ENCODE assay signal across 9 cellular contexts in genomic region chr5:112146323-112146848, GRCh38.
A peak's percentile ranks its signal among the peaks of the same experiment; 100 is the strongest.
DNase-seq lines count a peak whose midpoint lies in the region; ATAC-seq and TF ChIP-seq lines count a peak whose summit lies in the region.
"Had no signal": no experiment of that assay in that cellular context is flagged by ENCODE, and none has a peak within 500 bp of the region (broad histone marks: within the 10 kb centered on the region; RNA-seq: fewer than 3 reads in every experiment).

No MANE protein-coding gene starts in this region.

- H3K4me3 ChIP-seq in thoracic aorta = peak overlapping the region; percentile 44
- H3K4me3 ChIP-seq: PC-9 had no signal

- no peaks in the 10 kb centered on the region for H3K36me3 Mint-ChIP-seq in activated naive CD8-positive, alpha-beta T cell treated with anti-CD3 and anti-CD28 coated beads for 36 hours

- H3K9me3 Mint-ChIP-seq in activated naive CD8-positive, alpha-beta T cell treated with anti-CD3 and anti-CD28 coated beads for 36 hours = no peaks in the 10 kb centered on the region

- no peaks in the 10 kb centered on the region for H3K27me3 ChIP-seq in thoracic aorta (replicated peaks; ENCODE audit: insufficient read depth)

- no peaks in the 10 kb centered on the region for H3K9me3 ChIP-seq in thoracic aorta

- TF ChIP-seq CTCF in thoracic aorta (IDR thresholded peaks at IDR 0.05) = no peak

- H3K4me1 ChIP-seq in thoracic aorta (ENCODE audit: control insufficient read depth in 1 of 2, low read depth in 2 of 2) = peaks cover 3 to 23% of the 10 kb centered on the region in 2 donors

- no peak overlapping the region for H3K27ac Mint-ChIP-seq in activated naive CD8-positive, alpha-beta T cell treated with anti-CD3 and anti-CD28 coated beads for 36 hours

- peak; percentile 51 for ATAC-seq in HG03097 (IDR thresholded peaks at IDR 0.05; ENCODE audit: low FRiP score, unreplicated experiment)
- ATAC-seq in thoracic aorta (ENCODE audit: insufficient number of reproducible peaks, low FRiP score, low read depth) = peak; percentile 87

- H3K27me3 Mint-ChIP-seq in activated naive CD8-positive, alpha-beta T cell treated with anti-CD3 and anti-CD28 coated beads for 36 hours = peaks cover 4% of the 10 kb centered on the region

- DNase-seq in NCI-H1694 (lab: John Stamatoyannopoulos, UW) (peak; percentile 26), NCI-H1694 treated with DMSO at 0.1 percent for 48 hours (lab: John Stamatoyannopoulos, UW) (no peak), cerebellar cortex (ENCODE audit: low spot score) (peak; percentile 49), thoracic aorta (ENCODE audit: low spot score) (no peak), mesenteric fat pad (ENCODE audit: low spot score) (no peak)
- no peak for DNase-seq in stimulated activated CD4-positive, alpha-beta T cell treated with anti-CD3 and anti-CD28 coated beads, Interleukin-4, amount 100 ng/mL, for 24 hours
- DNase-seq in activated naive CD8-positive, alpha-beta T cell treated with anti-CD3 and anti-CD28 coated beads for 36 hours = no peak

- no peaks in the 10 kb centered on the region for H3K36me3 ChIP-seq in thoracic aorta

- no peaks in the 10 kb centered on the region for H3K4me1 Mint-ChIP-seq in activated naive CD8-positive, alpha-beta T cell treated with anti-CD3 and anti-CD28 coated beads for 36 hours

- no peak overlapping the region for H3K4me3 Mint-ChIP-seq in activated naive CD8-positive, alpha-beta T cell treated with anti-CD3 and anti-CD28 coated beads for 36 hours

- peak overlapping the region; percentile 48 to 56 for H3K27ac ChIP-seq in thoracic aorta
- H3K27ac ChIP-seq: PC-9 had no signal

Comparison
In these comparisons a context has a peak if more than half of its experiments do, and no peak if none do; other contexts are left out.
1. DNase-seq: peak in NCI-H1694 (single experiment) and cerebellar cortex (single experiment); none in NCI-H1694 treated with DMSO at 0.1 percent for 48 hours (single experiment), thoracic aorta (single experiment), mesenteric fat pad (single experiment), stimulated activated CD4-positive, alpha-beta T cell treated with anti-CD3 and anti-CD28 coated beads, Interleukin-4, amount 100 ng/mL, for 24 hours (single experiment) and activated naive CD8-positive, alpha-beta T cell treated with anti-CD3 and anti-CD28 coated beads for 36 hours (single experiment).